ENCODE assay signal across 15 cellular contexts in the genomic region with DNA sequence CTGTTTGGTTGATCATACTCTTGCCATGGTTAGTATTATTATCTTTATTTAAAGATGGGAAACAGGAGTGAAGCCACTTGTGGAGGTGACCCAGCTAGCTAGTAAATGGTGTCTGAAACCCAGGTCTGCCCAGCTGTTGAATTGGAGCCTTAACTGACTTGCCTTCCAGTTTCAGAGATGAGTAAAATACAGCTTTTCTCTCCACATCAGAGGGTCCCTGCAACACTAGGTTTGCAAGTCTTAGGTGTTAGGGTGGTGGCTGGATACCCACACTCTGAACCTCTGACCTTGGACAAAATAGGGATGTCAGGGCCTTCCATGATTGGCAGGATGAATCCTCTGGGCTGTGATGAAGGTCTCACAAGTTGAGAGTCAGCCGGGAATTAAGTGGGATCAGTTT. TPM values are rescaled to one million over a fixed set of nuclear protein-coding genes. Genes with fewer than 3 reads are reported as not detected.
A peak's percentile ranks its signal among the peaks of the same experiment; 100 is the strongest.
DNase-seq lines count a peak whose midpoint lies in the region; ATAC-seq and TF ChIP-seq lines count a peak whose summit lies in the region.
"Had no signal": no experiment of that assay in that cellular context is flagged by ENCODE, and none has a peak within 500 bp of the region (broad histone marks: within the 10 kb centered on the region; RNA-seq: fewer than 3 reads in every experiment).

No MANE protein-coding gene starts in this region.

- H3K4me3 Mint-ChIP-seq in T-cell = peak overlapping the region in 2 of 3 donors; percentile 1 to 86
- H3K4me3 Mint-ChIP-seq in H9 = no peak overlapping the region

- no peak overlapping the region for H2BK20ac ChIP-seq in H9 (ENCODE audit: low read depth, low read length, poor library complexity, severe bottlenecking)

- H3K4me3 ChIP-seq in hepatocyte (no peak overlapping the region), stomach smooth muscle (ENCODE audit: low read length in 2 of 2) (no peak overlapping the region)
- H3K4me3 ChIP-seq: HAP-1 had no signal

- H3K79me2 ChIP-seq in hepatocyte (peaks cover 90% of the 10 kb centered on the region), H9 (ENCODE audit: insufficient read depth, low read length) (peaks cover 54% of the 10 kb centered on the region; the same call in 1 of the 2 replicates)

- POLR2A ChIA-PET in T-cell (lab: Charles Lee) = no interaction called here

- no peak overlapping the region for H3K9ac ChIP-seq in stomach smooth muscle (ENCODE audit: low read length in 2 of 2)
- no peak overlapping the region for H3K9ac ChIP-seq in H9 (ENCODE audit: extremely low read depth, insufficient read length, low read length)

- H4K5ac ChIP-seq in H9 (ENCODE audit: insufficient read length, low read depth, low read length) = no peak overlapping the region

- H3K9me2 ChIP-seq in hepatocyte (replicated peaks; ENCODE audit: insufficient read depth) = no peaks in the 10 kb centered on the region

- no peaks in the 10 kb centered on the region for H3K36me3 ChIP-seq in hepatocyte (replicated peaks; ENCODE audit: insufficient read depth, low read depth)
- H3K36me3 ChIP-seq in stomach smooth muscle (ENCODE audit: control insufficient read depth in 2 of 2, insufficient read depth in 2 of 2, low read length in 2 of 2) = peaks cover 0 to 2% of the 10 kb centered on the region in 2 donors
- H3K36me3 ChIP-seq: HAP-1 had no signal

- no peak overlapping the region for H4K91ac ChIP-seq in H9 (ENCODE audit: insufficient read length, low read depth, low read length)

- DNase-seq in T-cell (no peak), hepatocyte (ENCODE audit: low spot score) (no peak), H9 (no peak), DMS 273 (lab: John Stamatoyannopoulos, UW; ENCODE audit: unreplicated experiment) (no peak), NCI-H1694 (lab: John Stamatoyannopoulos, UW) (no peak), NCI-H1436 (lab: John Stamatoyannopoulos, UW) (no peak)
- DNase-seq: activated gamma-delta T cell; CD4-positive, alpha-beta memory T cell; head of caudate nucleus; NCI-H2081; SHP77; stimulated activated CD4-positive, alpha-beta T cell treated with anti-CD3 and anti-CD28 coated beads, Interleukin-2, amount 100 ng/mL, for 24 hours had no signal

- H3K4me1 Mint-ChIP-seq in T-cell = peaks cover 53 to 63% (median 54%) of the 10 kb centered on the region in 3 donors
- peaks cover 45 to 49% of the 10 kb centered on the region in 2 experiments for H3K4me1 Mint-ChIP-seq in H9

- TF ChIP-seq CTCF in hepatocyte (IDR thresholded peaks at IDR 0.05; ENCODE audit: poor library complexity) (no peak), H9 (conservative IDR thresholded peaks at IDR 0.05) (no peak)

- H4K20me1 ChIP-seq in hepatocyte (ENCODE audit: insufficient read depth, poor library complexity, severe bottlenecking) (peaks cover 49% of the 10 kb centered on the region), H9 (ENCODE audit: control insufficient read depth, insufficient read depth, insufficient read length) (no peaks in the 10 kb centered on the region)

- H2AFZ ChIP-seq in hepatocyte (no peak overlapping the region), H9 (ENCODE audit: low read length) (no peak overlapping the region)

- H3K27ac Mint-ChIP-seq in T-cell (peak overlapping the region; percentile 21 to 61), H9 (peak overlapping the region in 1 of 3 experiments; percentile 14; a peak in 1 of 7 replicates)

- no peak overlapping the region for H2AK5ac ChIP-seq in H9 (ENCODE audit: insufficient read length, low read length)

- no peak overlapping the region for H3K18ac ChIP-seq in H9 (ENCODE audit: insufficient read length, low read depth, low read length)

- H3T11ph ChIP-seq in H9 (ENCODE audit: low read length) = no peak overlapping the region

- H3K27me3 Mint-ChIP-seq in T-cell (no peaks in the 10 kb centered on the region), H9 (ENCODE audit: low read depth) (no peaks in the 10 kb centered on the region)
- H3K27me3 Mint-ChIP-seq: CD4-positive, alpha-beta memory T cell had no signal

- CTCF ChIA-PET in T-cell (lab: Charles Lee) = interaction anchor here in 1 of 2 donors (1.2 to 1.5 kb wide), 2 partner anchors 12 to 294 kb away, joined by 4 read pairs; partner anchors contain the start of genes HTD2 and RPP14

- H2BK15ac ChIP-seq in H9 (ENCODE audit: low read depth, low read length) = no peak overlapping the region

- H2BK5ac ChIP-seq in H9 (ENCODE audit: insufficient read length, low read length) = no peak overlapping the region

- H3K9me3 Mint-ChIP-seq in T-cell (no peaks in the 10 kb centered on the region), H9 (no peaks in the 10 kb centered on the region; a peak in 1 of 5 replicates)
- H3K9me3 Mint-ChIP-seq: CD4-positive, alpha-beta memory T cell had no signal

- H3K27me3 ChIP-seq in hepatocyte = no peaks in the 10 kb centered on the region
- H3K27me3 ChIP-seq in stomach smooth muscle (ENCODE audit: control insufficient read depth in 1 of 2, insufficient read depth in 2 of 2, low read length in 2 of 2) = no peaks in the 10 kb centered on the region
- no peaks in the 10 kb centered on the region for H3K27me3 ChIP-seq in H9 (ENCODE audit: insufficient read depth, low read length)

- H3K27ac ChIP-seq in hepatocyte (peak overlapping the region; percentile 80), stomach smooth muscle (ENCODE audit: low read length) (peak overlapping the region; percentile 6), H9 (ENCODE audit: insufficient read length, low read depth, low read length) (no peak overlapping the region)

- peak; percentile 46 for ATAC-seq in GM19395 (IDR thresholded peaks at IDR 0.05; ENCODE audit: unreplicated experiment)
- ATAC-seq in T-cell (replicated peaks in 1 of 4) = no peak

- H3K23me2 ChIP-seq in H9 (ENCODE audit: insufficient read length, low read depth, low read length, poor library complexity, severe bottlenecking) = peaks cover 13% of the 10 kb centered on the region

- H3K36me3 Mint-ChIP-seq in T-cell = no peaks in the 10 kb centered on the region
- H3K36me3 Mint-ChIP-seq in H9 (ENCODE audit: insufficient read depth in 1 of 3, low read depth in 3 of 3) = peaks cover 0 to 3% (median 0%) of the 10 kb centered on the region in 3 experiments; a peak in 2 of 7 replicates
- H3K36me3 Mint-ChIP-seq: CD4-positive, alpha-beta memory T cell had no signal

- H3K23ac ChIP-seq in H9 (ENCODE audit: insufficient read length, low read depth, low read length) = no peak overlapping the region

- H3K9me3 ChIP-seq in hepatocyte (ENCODE audit: low read depth) = no peaks in the 10 kb centered on the region
- H3K9me3 ChIP-seq in stomach smooth muscle (ENCODE audit: control insufficient read depth in 2 of 2, low read length in 2 of 2) = no peaks in the 10 kb centered on the region
- H3K9me3 ChIP-seq in H9 (ENCODE audit: control insufficient read depth, low read depth, low read length) = no peaks in the 10 kb centered on the region
- H3K9me3 ChIP-seq: HAP-1 had no signal

- peaks cover 2% of the 10 kb centered on the region for H3K79me1 ChIP-seq in H9 (ENCODE audit: insufficient read depth, low read depth, low read length, poor library complexity, severe bottlenecking)

- H3K4ac ChIP-seq in H9 (ENCODE audit: low read depth, low read length) = no peak overlapping the region

- peak overlapping the region; percentile 85 for H3K4me2 ChIP-seq in hepatocyte
- H3K4me2 ChIP-seq in H9 (ENCODE audit: insufficient read depth, insufficient read length, low read length) = no peak overlapping the region

- no peak overlapping the region for H2BK12ac ChIP-seq in H9 (ENCODE audit: insufficient read length, low read depth, low read length)

- H3K4me1 ChIP-seq in hepatocyte (ENCODE audit: insufficient read depth) = peaks cover 64% of the 10 kb centered on the region
- H3K4me1 ChIP-seq in stomach smooth muscle (ENCODE audit: control insufficient read depth, insufficient read depth, low read length) = peaks cover 49% of the 10 kb centered on the region
- H3K4me1 ChIP-seq in H9 (ENCODE audit: insufficient read depth, low read length) = peaks cover 13% of the 10 kb centered on the region; the same call in 1 of the 2 replicates

- no peak overlapping the region for H4K8ac ChIP-seq in H9 (replicated peaks; ENCODE audit: insufficient read length, low read depth, low read length)

- no peak overlapping the region for H3K14ac ChIP-seq in H9 (ENCODE audit: insufficient read depth, low read length)

- no peak overlapping the region for H2BK120ac ChIP-seq in H9 (ENCODE audit: low read depth, low read length, poor library complexity, severe bottlenecking)

- no peak overlapping the region for H3K56ac ChIP-seq in H9 (ENCODE audit: insufficient read length, low read depth, low read length)

- 67% methylated on average over 1 of the region's 1 CpG for WGBS in hepatocyte (ENCODE audit: low lambda C conversion rate, missing lambda C conversion rate)
- no CpG with 5 or more reads among the region's 1 CpG for WGBS in H9 (ENCODE audit: extremely low coverage, insufficient read length, low lambda C conversion rate)

RNA-seq across cellular contexts. Expression of gene FLNB, which starts 4.1 kb away (rescaled TPM):
- 10 to 100 TPM; 37.0 to 79.7 (median 39.4) TPM for total RNA-seq in T-cell
- 136 and 172 TPM in 2 replicates for total RNA-seq in hepatocyte
- polyA plus RNA-seq in hepatocyte = 69.4 and 74.2 TPM in 2 replicates
- 75.8 and 83.4 TPM in 2 replicates for total RNA-seq in H9 (2021)

Comparison
In these comparisons a context has a peak if more than half of its experiments do, and no peak if none do; other contexts are left out.
1. H3K4me3 Mint-ChIP-seq: peak in T-cell (2 of 3); none in H9 (0 of 2).